Comparison of ENCODE assay signal across 17 cellular contexts in the genomic region with DNA sequence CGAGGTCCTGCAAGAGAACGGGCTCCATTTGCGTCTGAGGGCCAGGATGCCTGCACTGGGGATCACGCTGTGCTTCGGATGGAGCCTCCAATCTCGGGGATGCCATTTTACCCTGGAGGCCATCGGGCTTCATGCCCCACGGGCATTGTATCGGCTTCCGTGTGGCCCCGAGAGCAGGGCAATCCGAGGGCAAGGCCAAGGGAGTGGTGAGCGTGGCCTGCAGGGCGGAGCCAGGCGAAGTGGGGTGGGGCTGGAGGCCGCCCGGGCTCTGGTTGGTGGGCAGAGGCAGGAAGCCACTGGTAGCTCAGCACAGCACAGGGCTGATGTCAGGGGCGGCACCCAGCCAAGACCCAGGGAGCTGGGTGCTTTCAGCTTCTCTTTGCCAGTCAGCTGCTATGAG. TPM values are rescaled to one million over a fixed set of nuclear protein-coding genes. Genes with fewer than 3 reads are reported as not detected.
A peak's percentile ranks its signal among the peaks of the same experiment; 100 is the strongest.
DNase-seq lines count a peak whose midpoint lies in the region; ATAC-seq and TF ChIP-seq lines count a peak whose summit lies in the region.
"Had no signal": no experiment of that assay in that cellular context is flagged by ENCODE, and none has a peak within 500 bp of the region (broad histone marks: within the 10 kb centered on the region; RNA-seq: fewer than 3 reads in every experiment).

No MANE protein-coding gene starts in this region.

- TF ChIP-seq POLR2A in HCT116 (IDR thresholded peaks at IDR 0.05; ENCODE audit: borderline replicate concordance, extremely low read depth, insufficient read depth, insufficient read length), result no peak

- no peak overlapping the region for H3K4me3 ChIP-seq in HCT116 (replicated peaks in 1 of 2; ENCODE audit: low read depth in 1 of 2, low read length in 2 of 2)

- CTCF ChIA-PET in HCT116 (lab: Charles Lee), result no interaction called here
- CTCF ChIA-PET in WTC11 (lab: Charles Lee), result interaction anchor here (0.6 to 1.0 kb wide), 2 partner anchors 8 to 108 kb away, joined by 3 read pairs; no protein-coding TSS in a partner anchor

- H3K9me3 Mint-ChIP-seq in WTC11 (peaks cover 11% of the 10 kb centered on the region), nephron progenitor cell (peaks cover 12% of the 10 kb centered on the region)
- H3K9me3 Mint-ChIP-seq: activated T-cell treated with anti-CD3 and anti-CD28 coated beads, Interleukin-2, amount 50 U/mL, for 24 hours; CD4-positive, alpha-beta T cell had no signal

- H3K4me1 Mint-ChIP-seq in WTC11 (no peaks in the 10 kb centered on the region), nephron progenitor cell (no peaks in the 10 kb centered on the region)

- no peak overlapping the region for H3K27ac Mint-ChIP-seq in WTC11
- no peak overlapping the region for H3K27ac Mint-ChIP-seq in nephron progenitor cell
- H3K27ac Mint-ChIP-seq: activated T-cell treated with anti-CD3 and anti-CD28 coated beads, Interleukin-2, amount 50 U/mL, for 24 hours; CD4-positive, alpha-beta T cell; progenitor cell of endocrine pancreas had no signal

- no peak overlapping the region for H3K27ac ChIP-seq in HCT116 (ENCODE audit: low read depth, low read length)

- H3K4me3 Mint-ChIP-seq in WTC11 (no peak overlapping the region), nephron progenitor cell (no peak overlapping the region)
- H3K4me3 Mint-ChIP-seq: activated T-cell treated with anti-CD3 and anti-CD28 coated beads, Interleukin-2, amount 50 U/mL, for 24 hours; CD4-positive, alpha-beta T cell had no signal

- no peaks in the 10 kb centered on the region for H3K36me3 ChIP-seq in HCT116 (ENCODE audit: control insufficient read depth in 1 of 2, insufficient read depth in 2 of 2, low read length in 2 of 2)

- no peaks in the 10 kb centered on the region for H3K27me3 ChIP-seq in HCT116 (ENCODE audit: insufficient read depth, low read length)

- H3K36me3 Mint-ChIP-seq in WTC11, result no peaks in the 10 kb centered on the region; the same call in 1 of the 2 replicates
- H3K36me3 Mint-ChIP-seq in nephron progenitor cell (ENCODE audit: low read depth), result no peaks in the 10 kb centered on the region

- POLR2A ChIA-PET in HCT116 (lab: Charles Lee) (no interaction called here), WTC11 (lab: Charles Lee) (no interaction called here)

- H3K79me2 ChIP-seq in HCT116 (ENCODE audit: insufficient read depth, low read length), result no peaks in the 10 kb centered on the region

- RAD21 ChIA-PET in HCT116 (lab: Charles Lee; ENCODE audit: low non-redundant PET in 1 of 2, low total read pairs in 2 of 2, uncharacterized antibody in 2 of 2, unreplicated experiment in 2 of 2), result no interaction called here

- H3K27me3 Mint-ChIP-seq in WTC11 (ENCODE audit: low read depth) (no peaks in the 10 kb centered on the region), nephron progenitor cell (ENCODE audit: low read depth, poor library complexity) (peaks cover 55% of the 10 kb centered on the region)

- intact Hi-C loops in HCT116 (cut with micrococcal nuclease), result no loop called here

- H2AFZ ChIP-seq in HCT116 (ENCODE audit: low read depth, low read length, poor library complexity, severe bottlenecking), result no peak overlapping the region

- H3K4me2 ChIP-seq in HCT116 (ENCODE audit: low read length), result no peak overlapping the region

- peak; percentile 52 for DNase-seq in D341Med (ENCODE audit: low spot score)
- DNase-seq in HCT116 (ENCODE audit: low read depth, low spot score), result no peak
- peak; percentile 13 for DNase-seq in WTC11 (ENCODE audit: low spot score)
- peak; percentile 1 for DNase-seq in nephron progenitor cell
- no peak for DNase-seq in SKM-1 treated with dmso at 0.1 percent for 144 hours (lab: John Stamatoyannopoulos, UW; ENCODE audit: unreplicated experiment)
- DNase-seq: activated CD4-positive, alpha-beta T cell treated with anti-CD3 and anti-CD28 coated beads for 48 hours; activated T-cell treated with anti-CD3 and anti-CD28 coated beads, Interleukin-2, amount 50 U/mL, for 24 hours; NCI-H1694 treated with DMSO at 0.1 percent for 48 hours; NCI-H526; stimulated activated CD4-positive, alpha-beta T cell treated with anti-CD3 and anti-CD28 coated beads, Interleukin-15, amount 100 ng/mL, for 24 hours had no signal

- TF ChIP-seq CTCF in HCT116 (IDR thresholded peaks at IDR 0.05 in 2 of 3, conservative IDR thresholded peaks at IDR 0.05 in 1 of 3; ENCODE audit: borderline replicate concordance in 1 of 3, insufficient read depth in 1 of 3, low read depth in 2 of 3, low read length in 2 of 3) (no peak), WTC11 (IDR thresholded peaks at IDR 0.05) (no peak), nephron progenitor cell (IDR thresholded peaks at IDR 0.05) (no peak)

- BruUV-seq in HCT116 (replicated peaks; lab: Mats Ljungman, UMichigan), result no TSS peak

- no peaks in the 10 kb centered on the region for H4K20me1 ChIP-seq in HCT116 (ENCODE audit: insufficient read depth)

- no peaks in the 10 kb centered on the region; a peak in 1 of 4 replicates for H3K9me3 ChIP-seq in HCT116 (ENCODE audit: control insufficient read depth in 1 of 2, insufficient read depth in 1 of 2, low read depth in 1 of 2, low read length in 2 of 2)

- no peak overlapping the region for H3K9ac ChIP-seq in HCT116 (ENCODE audit: low read length)

- ATAC-seq in HCT116, result peak; percentile 73
- peak; percentile 55 for ATAC-seq in WTC11
- ATAC-seq in GM18511 (IDR thresholded peaks at IDR 0.05; ENCODE audit: unreplicated experiment), result no peak
- ATAC-seq in HG03280 (IDR thresholded peaks at IDR 0.05; ENCODE audit: unreplicated experiment), result no peak

- no peaks in the 10 kb centered on the region for H3K4me1 ChIP-seq in HCT116 (ENCODE audit: control insufficient read depth in 1 of 2, insufficient read depth in 2 of 2, low read length in 2 of 2)

- no peaks in the 10 kb centered on the region for H3K9me2 ChIP-seq in HCT116 (ENCODE audit: insufficient read depth)

- no peak for TF ChIP-seq RAD21 in HCT116 (IDR thresholded peaks at IDR 0.05; ENCODE audit: low read depth)

TF ChIP-seq in HCT116, 20 proteins besides CTCF, POLR2A, EP300 and RAD21:
- TF ChIP-seq JUND (IDR thresholded peaks at IDR 0.05) (no peak), EZH2 (IDR thresholded peaks at IDR 0.05) (no peak), TCF7L2 (IDR thresholded peaks at IDR 0.05; ENCODE audit: borderline replicate concordance, extremely low read depth, insufficient read depth, insufficient read length) (no peak), ZFX (IDR thresholded peaks at IDR 0.05) (no peak), EZH2phosphoT487 (IDR thresholded peaks at IDR 0.05; ENCODE audit: borderline replicate concordance) (no peak), EGR1 (IDR thresholded peaks at IDR 0.05; ENCODE audit: low read depth) (no peak), ZNF274 (IDR thresholded peaks at IDR 0.05; ENCODE audit: low read depth, low read length) (no peak), SRF (IDR thresholded peaks at IDR 0.05; ENCODE audit: low read depth) (no peak), CEBPB (IDR thresholded peaks at IDR 0.05; ENCODE audit: low read depth) (no peak), YY1 (IDR thresholded peaks at IDR 0.05; ENCODE audit: extremely low read depth, insufficient replicate concordance, low read depth, low read length) (no peak)
- TF ChIP-seq, protein P1, sequence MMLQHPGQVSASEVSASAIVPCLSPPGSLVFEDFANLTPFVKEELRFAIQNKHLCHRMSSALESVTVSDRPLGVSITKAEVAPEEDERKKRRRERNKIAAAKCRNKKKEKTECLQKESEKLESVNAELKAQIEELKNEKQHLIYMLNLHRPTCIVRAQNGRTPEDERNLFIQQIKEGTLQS (IDR thresholded peaks at IDR 0.05), result no peak
TF ChIP-seq in HCT116: peak in this region for 0.

TF ChIP-seq in WTC11, 78 proteins besides CTCF, POLR2A, EP300 and RAD21 (continues in another document):
- TF ChIP-seq ZNF396 (CRISPR knock-in tag; IDR thresholded peaks at IDR 0.05; ENCODE audit: borderline replicate concordance) (no peak), KAT7 (CRISPR knock-in tag; IDR thresholded peaks at IDR 0.05; ENCODE audit: borderline replicate concordance) (no peak), ELF4 (CRISPR knock-in tag; IDR thresholded peaks at IDR 0.05; ENCODE audit: low read depth) (no peak), ZNF512 (CRISPR knock-in tag; IDR thresholded peaks at IDR 0.05; ENCODE audit: borderline replicate concordance) (no peak), IRF2 (CRISPR knock-in tag; IDR thresholded peaks at IDR 0.05; ENCODE audit: borderline replicate concordance, low read depth) (no peak), NFATC4 (CRISPR knock-in tag; IDR thresholded peaks at IDR 0.05) (no peak)
- TF ChIP-seq, protein P2, sequence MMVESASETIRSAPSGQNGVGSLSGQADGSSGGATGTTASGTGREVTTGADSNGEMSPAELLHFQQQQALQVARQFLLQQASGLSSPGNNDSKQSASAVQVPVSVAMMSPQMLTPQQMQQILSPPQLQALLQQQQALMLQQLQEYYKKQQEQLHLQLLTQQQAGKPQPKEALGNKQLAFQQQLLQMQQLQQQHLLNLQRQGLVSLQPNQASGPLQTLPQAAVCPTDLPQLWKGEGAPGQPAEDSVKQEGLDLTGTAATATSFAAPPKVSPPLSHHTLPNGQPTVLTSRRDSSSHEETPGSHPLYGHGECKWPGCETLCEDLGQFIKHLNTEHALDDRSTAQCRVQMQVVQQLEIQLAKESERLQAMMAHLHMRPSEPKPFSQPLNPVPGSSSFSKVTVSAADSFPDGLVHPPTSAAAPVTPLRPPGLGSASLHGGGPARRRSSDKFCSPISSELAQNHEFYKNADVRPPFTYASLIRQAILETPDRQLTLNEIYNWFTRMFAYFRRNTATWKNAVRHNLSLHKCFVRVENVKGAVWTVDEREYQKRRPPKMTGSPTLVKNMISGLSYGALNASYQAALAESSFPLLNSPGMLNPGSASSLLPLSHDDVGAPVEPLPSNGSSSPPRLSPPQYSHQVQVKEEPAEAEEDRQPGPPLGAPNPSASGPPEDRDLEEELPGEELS (CRISPR knock-in tag; IDR thresholded peaks at IDR 0.05), result no peak

RNA-seq across cellular contexts. Expression of gene BHLHE23, which starts 57.5 kb away (rescaled TPM):
- total RNA-seq in HCT116 (2021; ENCODE audit: unreplicated experiment) (not detected), WTC11 (2021) (0.57 to 1.3 TPM (median 0.66 TPM) in 3 replicates)
- polyA plus RNA-seq in HCT116 (2012), result not detected in 2 replicates
- total RNA-seq: CD4-positive, alpha-beta T cell; G401; glomerular endothelial cell; LHCN-M2; progenitor cell of endocrine pancreas had no signal

Comparison
In these comparisons a context has a peak if more than half of its experiments do, and no peak if none do; other contexts are left out.
1. DNase-seq: peak in D341Med (single experiment), WTC11 (single experiment) and nephron progenitor cell (single experiment); none in HCT116 (single experiment) and SKM-1 treated with dmso at 0.1 percent for 144 hours (single experiment).
2. ATAC-seq: peak in HCT116 (single experiment) and WTC11 (single experiment); none in GM18511 (single experiment) and HG03280 (single experiment).